Comparison of ENCODE assay signal across 16 cellular contexts in the genomic region with DNA sequence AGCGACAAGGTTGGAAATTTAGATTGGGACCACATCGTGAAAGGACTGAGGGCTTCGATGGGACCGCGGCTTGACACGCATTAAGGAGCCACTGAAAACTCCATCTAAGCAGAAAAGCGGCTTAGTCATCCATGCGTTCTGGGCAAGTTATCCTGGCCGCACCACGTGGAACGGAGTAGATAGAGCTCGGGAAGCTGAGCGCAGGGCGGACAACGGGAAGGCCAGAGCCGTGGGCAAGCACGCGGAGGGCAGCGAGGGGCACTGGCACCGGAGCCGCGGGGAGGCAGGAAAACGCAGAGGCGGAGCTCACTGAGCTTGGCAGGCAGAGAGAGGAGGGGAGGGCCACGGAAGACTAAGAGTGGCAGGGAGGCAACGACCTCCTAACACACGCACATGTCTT.
DNase-seq lines count a peak whose midpoint lies in the region; ATAC-seq and TF ChIP-seq lines count a peak whose summit lies in the region.
"Had no signal": no experiment of that assay in that cellular context is flagged by ENCODE, and none has a peak within 500 bp of the region (broad histone marks: within the 10 kb centered on the region; RNA-seq: fewer than 3 reads in every experiment).

No MANE protein-coding gene starts in this region.

- no peaks in the 10 kb centered on the region for H3K9me3 ChIP-seq in CD4-positive, alpha-beta T cell (ENCODE audit: control insufficient read depth, low read length)
- no peaks in the 10 kb centered on the region for H3K9me3 ChIP-seq in naive thymus-derived CD4-positive, alpha-beta T cell (ENCODE audit: control insufficient read depth in 2 of 3, low read length in 3 of 3)
- H3K9me3 ChIP-seq: esophagus muscularis mucosa, mucosa of descending colon had no signal

- H3K4me3 Mint-ChIP-seq in CD4-positive, alpha-beta T cell, result peak overlapping the region; percentile 68
- peak overlapping the region; percentile 80 for H3K4me3 Mint-ChIP-seq in HFFc6
- H3K4me3 Mint-ChIP-seq in central memory CD8-positive, alpha-beta T cell, result peak overlapping the region; percentile 46
- H3K4me3 Mint-ChIP-seq in naive thymus-derived CD4-positive, alpha-beta T cell, result peak overlapping the region in 7 of 10 donors; percentile 15 to 86 (median 76)
- H3K4me3 Mint-ChIP-seq: activated CD8-positive, alpha-beta T cell treated with anti-CD3 and anti-CD28 coated beads, Interleukin-2, amount 10 ng/mL, durations not matched to agents 7 days and 5 days; CD8-positive, alpha-beta T cell had no signal

- no peak overlapping the region for H3K27ac Mint-ChIP-seq in CD4-positive, alpha-beta T cell
- H3K27ac Mint-ChIP-seq in HFFc6, result peak overlapping the region; percentile 87
- no peak overlapping the region for H3K27ac Mint-ChIP-seq in central memory CD8-positive, alpha-beta T cell (ENCODE audit: low read depth)
- H3K27ac Mint-ChIP-seq in naive thymus-derived CD4-positive, alpha-beta T cell, result peak overlapping the region in 1 of 9 donors; percentile 7
- H3K27ac Mint-ChIP-seq: activated CD8-positive, alpha-beta T cell treated with anti-CD3 and anti-CD28 coated beads, Interleukin-2, amount 10 ng/mL, durations not matched to agents 7 days and 5 days; CD8-positive, alpha-beta T cell had no signal

- CTCF ChIA-PET in CD4-positive, alpha-beta T cell (lab: Charles Lee), result no interaction called here
- CTCF ChIA-PET in naive thymus-derived CD4-positive, alpha-beta T cell (lab: Charles Lee), result no interaction called here

- no peak overlapping the region for H3K27ac ChIP-seq in CD4-positive, alpha-beta T cell (ENCODE audit: low read depth, low read length)
- no peak overlapping the region for H3K27ac ChIP-seq in naive thymus-derived CD4-positive, alpha-beta T cell (ENCODE audit: low read depth, low read length)
- H3K27ac ChIP-seq: esophagus muscularis mucosa had no signal

- H3K36me3 ChIP-seq in naive thymus-derived CD4-positive, alpha-beta T cell (ENCODE audit: control insufficient read depth in 2 of 3, insufficient read depth in 3 of 3, low read length in 3 of 3), result no peaks in the 10 kb centered on the region

- DNase-seq in CD4-positive, alpha-beta T cell, result no peak
- DNase-seq in HFFc6 (peak; percentile 76), NCI-H1092 (lab: John Stamatoyannopoulos, UW) (no peak), inferior parietal cortex (ENCODE audit: extremely low spot score) (no peak), NCI-H510A treated with DMSO at 0.1 percent for 48 hours (lab: John Stamatoyannopoulos, UW) (no peak)
- no peak for DNase-seq in central memory CD8-positive, alpha-beta T cell (ENCODE audit: low spot score in 2 of 2)
- no peak for DNase-seq in naive thymus-derived CD4-positive, alpha-beta T cell
- DNase-seq: activated CD8-positive, alpha-beta T cell treated with anti-CD3 and anti-CD28 coated beads, Interleukin-2, amount 10 ng/mL, durations not matched to agents 7 days and 5 days; caudate nucleus; CD8-positive, alpha-beta T cell; mucosa of descending colon; NCI-H1048; T-helper 1 cell had no signal

- no peaks in the 10 kb centered on the region for H3K27me3 Mint-ChIP-seq in CD4-positive, alpha-beta T cell
- peaks cover 2% of the 10 kb centered on the region; the same call in 1 of the 2 replicates for H3K27me3 Mint-ChIP-seq in HFFc6 (ENCODE audit: insufficient read depth)
- H3K27me3 Mint-ChIP-seq in central memory CD8-positive, alpha-beta T cell, result no peaks in the 10 kb centered on the region
- peaks cover 0 to 2% (median 0%) of the 10 kb centered on the region in 5 donors for H3K27me3 Mint-ChIP-seq in naive thymus-derived CD4-positive, alpha-beta T cell

- no peak for ATAC-seq in CD4-positive, alpha-beta T cell (ENCODE audit: poor library complexity)
- ATAC-seq in central memory CD8-positive, alpha-beta T cell (replicated peaks; ENCODE audit: extremely low read depth, poor library complexity, severe bottlenecking), result no peak
- ATAC-seq in naive thymus-derived CD4-positive, alpha-beta T cell, result no peak
- no peak for ATAC-seq in HG03097 (IDR thresholded peaks at IDR 0.05; ENCODE audit: low FRiP score, unreplicated experiment)
- ATAC-seq: activated CD8-positive, alpha-beta T cell treated with anti-CD3 and anti-CD28 coated beads, Interleukin-2, amount 10 ng/mL, durations not matched to agents 7 days and 5 days; CD8-positive, alpha-beta T cell; mucosa of descending colon; sciatic nerve had no signal

- H3K4me1 Mint-ChIP-seq in CD4-positive, alpha-beta T cell (ENCODE audit: low read depth), result peaks cover 7% of the 10 kb centered on the region
- peaks cover 17% of the 10 kb centered on the region for H3K4me1 Mint-ChIP-seq in HFFc6 (ENCODE audit: low read depth)
- peaks cover 7% of the 10 kb centered on the region for H3K4me1 Mint-ChIP-seq in central memory CD8-positive, alpha-beta T cell
- H3K4me1 Mint-ChIP-seq in naive thymus-derived CD4-positive, alpha-beta T cell, result peaks cover 0 to 7% (median 0%) of the 10 kb centered on the region in 7 donors

- peaks cover 3% of the 10 kb centered on the region for H3K9me3 Mint-ChIP-seq in CD4-positive, alpha-beta T cell
- H3K9me3 Mint-ChIP-seq in HFFc6, result peaks cover 5% of the 10 kb centered on the region
- H3K9me3 Mint-ChIP-seq in central memory CD8-positive, alpha-beta T cell, result peaks cover 5% of the 10 kb centered on the region
- H3K9me3 Mint-ChIP-seq in naive thymus-derived CD4-positive, alpha-beta T cell, result peaks cover 0 to 7% (median 4%) of the 10 kb centered on the region in 11 donors

- TF ChIP-seq CTCF in CD4-positive, alpha-beta T cell (IDR thresholded peaks at IDR 0.05), result no peak
- no peak for TF ChIP-seq CTCF in HFFc6 (IDR thresholded peaks at IDR 0.05)

- H3K4me1 ChIP-seq in naive thymus-derived CD4-positive, alpha-beta T cell (ENCODE audit: control insufficient read depth in 2 of 2, insufficient read depth in 2 of 2, low read length in 2 of 2), result no peaks in the 10 kb centered on the region

- H3K27me3 ChIP-seq in CD4-positive, alpha-beta T cell (ENCODE audit: control insufficient read depth, insufficient read depth, low read length), result no peaks in the 10 kb centered on the region
- H3K27me3 ChIP-seq in naive thymus-derived CD4-positive, alpha-beta T cell (ENCODE audit: control insufficient read depth in 2 of 2, insufficient read depth in 2 of 2, low read length in 2 of 2), result no peaks in the 10 kb centered on the region
- H3K27me3 ChIP-seq: esophagus muscularis mucosa had no signal

- no peak overlapping the region for H3K4me3 ChIP-seq in naive thymus-derived CD4-positive, alpha-beta T cell (ENCODE audit: low read length)
- H3K4me3 ChIP-seq: esophagus muscularis mucosa, mucosa of descending colon had no signal

- POLR2A ChIA-PET in CD4-positive, alpha-beta T cell (lab: Charles Lee), result interaction anchor here (1.1 kb wide), 1 partner anchor 66 kb away, joined by 4 read pairs; no protein-coding TSS in a partner anchor
- POLR2A ChIA-PET in naive thymus-derived CD4-positive, alpha-beta T cell (lab: Charles Lee), result no interaction called here

- H3K36me3 Mint-ChIP-seq in CD4-positive, alpha-beta T cell (ENCODE audit: low read depth), result peaks cover 17% of the 10 kb centered on the region
- H3K36me3 Mint-ChIP-seq in HFFc6 (ENCODE audit: low read depth), result peaks cover 25% of the 10 kb centered on the region
- peaks cover 14% of the 10 kb centered on the region for H3K36me3 Mint-ChIP-seq in central memory CD8-positive, alpha-beta T cell (ENCODE audit: insufficient read depth)
- H3K36me3 Mint-ChIP-seq in naive thymus-derived CD4-positive, alpha-beta T cell, result peaks cover 1 to 47% (median 18%) of the 10 kb centered on the region in 5 donors

- intact Hi-C loops in CD4-positive, alpha-beta T cell (cut with DNase I, micrococcal nuclease), result no loop called here
- intact Hi-C loops in naive thymus-derived CD4-positive, alpha-beta T cell (cut with micrococcal nuclease), result no loop called here
